ENCODE assay signal across 16 cellular contexts in genomic region chr5:54774281-54775171, GRCh38.
A peak's percentile ranks its signal among the peaks of the same experiment; 100 is the strongest.
DNase-seq lines count a peak whose midpoint lies in the region; ATAC-seq, FAIRE-seq and TF ChIP-seq lines count a peak whose summit lies in the region.
"Had no signal": no experiment of that assay in that cellular context is flagged by ENCODE, and none has a peak within 500 bp of the region (broad histone marks: within the 10 kb centered on the region; RNA-seq: fewer than 3 reads in every experiment).

No MANE protein-coding gene starts in this region.

- TF ChIP-seq CTCF in lung (IDR thresholded peaks at IDR 0.05; ENCODE audit: control extremely low read depth, extremely low read depth): no peak

- FAIRE-seq in HTR-8/SVneo (lab: Jason Lieb, UNC): peak; percentile 58
- FAIRE-seq: colon had no signal

- DNase-seq in HTR-8/SVneo (ENCODE audit: insufficient read length, low spot score) (no peak), lung (ENCODE audit: low spot score) (peak; percentile 45), stromal cell of bone marrow (ENCODE audit: low read depth) (peak; percentile 81), RPMI8226 (no peak), NCI-H526 treated with DMSO at 0.1 percent for 48 hours (lab: John Stamatoyannopoulos, UW) (no peak), HT-29 (ENCODE audit: low spot score) (no peak), GF-D8 (lab: John Stamatoyannopoulos, UW) (no peak)
- DNase-seq: activated CD4-positive, alpha-beta T cell treated with anti-CD3 and anti-CD28 coated beads, Interleukin-2, amount 50 U/mL, for 1 hour; activated naive CD4-positive, alpha-beta T cell treated with anti-CD3 and anti-CD28 coated beads, Interleukin-2, amount 10 ng/mL, durations not matched to agents 7 days and 5 days; CD8-positive, alpha-beta memory T cell; MM.1S; NCI-H526; stimulated activated CD4-positive, alpha-beta T cell treated with anti-CD3 and anti-CD28 coated beads, Interleukin-2, amount 100 ng/mL, for 24 hours had no signal

- no peak overlapping the region for H3K4me3 ChIP-seq in lung

- H3K36me3 ChIP-seq in lung (ENCODE audit: control insufficient read depth in 2 of 2, insufficient read depth in 2 of 2, low read length in 2 of 2): no peaks in the 10 kb centered on the region

- no peaks in the 10 kb centered on the region for H3K9me3 ChIP-seq in lung (ENCODE audit: control insufficient read depth in 2 of 2, insufficient read depth in 1 of 2, low read length in 1 of 2)

- WGBS in lung, 2 donors: 66 to 81% methylated on average over 10 of the region's 10 CpGs

- H3K4me1 ChIP-seq in lung (ENCODE audit: control insufficient read depth in 2 of 2, insufficient read depth in 2 of 2, low read length in 2 of 2): peaks cover 0 to 3% of the 10 kb centered on the region in 2 donors

- no peak overlapping the region for H3K27ac ChIP-seq in lung (ENCODE audit: low read depth in 1 of 2, low read length in 1 of 2)

- ATAC-seq in esophagus mucosa (peak; percentile 91), lung (ENCODE audit: insufficient read depth, low FRiP score) (no peak)
- ATAC-seq: SK-N-SH treated with all-trans-retinoic acid at 6 μM for 48 hours had no signal

- no peaks in the 10 kb centered on the region for H3K27me3 ChIP-seq in lung (ENCODE audit: control insufficient read depth, insufficient read depth)

Comparison
In these comparisons a context has a peak if more than half of its experiments do, and no peak if none do; other contexts are left out.
1. DNase-seq: peak in lung (single experiment) and stromal cell of bone marrow (single experiment); none in HTR-8/SVneo (single experiment), RPMI8226 (single experiment), NCI-H526 treated with DMSO at 0.1 percent for 48 hours (single experiment), HT-29 (single experiment) and GF-D8 (single experiment).